ENCODE assay signal across 15 cellular contexts in genomic region chr10:62014510-62014909, GRCh38.
DNase-seq lines count a peak whose midpoint lies in the region; ATAC-seq and TF ChIP-seq lines count a peak whose summit lies in the region.
"Had no signal": no experiment of that assay in that cellular context is flagged by ENCODE, and none has a peak within 500 bp of the region (broad histone marks: within the 10 kb centered on the region; RNA-seq: fewer than 3 reads in every experiment).

No MANE protein-coding gene starts in this region.

- H3K27ac ChIP-seq in C4-2B (peak overlapping the region; percentile 58; the same call in 1 of the 2 replicates), OCI-LY1 (ENCODE audit: low read depth, low read length, poor library complexity, severe bottlenecking) (peak overlapping the region; percentile 92), aorta (ENCODE audit: low read depth in 1 of 2, low read length in 2 of 2) (no peak overlapping the region)

- peak overlapping the region in 3 of 8 donors; percentile 15 to 51 (median 27) for H3K4me3 Mint-ChIP-seq in naive B cell
- no peak overlapping the region for H3K4me3 Mint-ChIP-seq in activated T-helper 2 cell treated with anti-CD3 and anti-CD28 coated beads, Interferon-gamma antibody, Interleukin-2, Interleukin-4, amounts not matched to agents 10 μg/mL and 5 μg/mL and 100 μg/mL, durations not matched to agents 14 hours and 24 hours and 36 hours (ENCODE audit: low read depth)
- H3K4me3 Mint-ChIP-seq: CD4-positive, alpha-beta memory T cell had no signal

- H3F3A ChIP-seq in OCI-LY1 (ENCODE audit: insufficient read depth, low read length): no peaks in the 10 kb centered on the region

- no peak overlapping the region for H3K9ac ChIP-seq in OCI-LY1 (ENCODE audit: low read length)
- H3K9ac ChIP-seq: BLaER1 treated with 17β-estradiol and CSF1 and Interleukin-3, amounts not matched to agents 10 nM and 100 nM had no signal

- H3K27me3 Mint-ChIP-seq in naive B cell: no peaks in the 10 kb centered on the region
- no peaks in the 10 kb centered on the region for H3K27me3 Mint-ChIP-seq in activated T-helper 2 cell treated with anti-CD3 and anti-CD28 coated beads, Interferon-gamma antibody, Interleukin-2, Interleukin-4, amounts not matched to agents 10 μg/mL and 5 μg/mL and 100 μg/mL, durations not matched to agents 14 hours and 24 hours and 36 hours (ENCODE audit: low read depth)
- H3K27me3 Mint-ChIP-seq: CD4-positive, alpha-beta memory T cell had no signal

- H2AFZ ChIP-seq in OCI-LY1 (ENCODE audit: low read length): no peak overlapping the region

- WGBS in aorta, 2 donors: 94 to 97% methylated on average over 3 of the region's 3 CpGs

- no peaks in the 10 kb centered on the region for H3K27me3 ChIP-seq in OCI-LY1 (ENCODE audit: insufficient read depth, low read length)
- no peaks in the 10 kb centered on the region for H3K27me3 ChIP-seq in aorta (ENCODE audit: control insufficient read depth in 1 of 2, insufficient read depth in 2 of 2, low read length in 1 of 2)
- H3K27me3 ChIP-seq: BLaER1 treated with 17β-estradiol and CSF1 and Interleukin-3, amounts not matched to agents 10 nM and 100 nM had no signal

- TF ChIP-seq CTCF in C4-2B (conservative IDR thresholded peaks at IDR 0.05): no peak
- TF ChIP-seq CTCF in OCI-LY1 (IDR thresholded peaks at IDR 0.05; ENCODE audit: low read length): no peak

- H3K4me3 ChIP-seq in OCI-LY1 (ENCODE audit: low read depth, low read length, poor library complexity, severe bottlenecking) (no peak overlapping the region), aorta (ENCODE audit: low read length in 2 of 2) (no peak overlapping the region)
- H3K4me3 ChIP-seq: BLaER1 treated with 17β-estradiol and CSF1 and Interleukin-3, amounts not matched to agents 10 nM and 100 nM; HAP-1 had no signal

- H3K4me1 ChIP-seq in OCI-LY1 (ENCODE audit: insufficient read depth, low read length, severe bottlenecking) (peaks cover 73% of the 10 kb centered on the region), aorta (ENCODE audit: control insufficient read depth in 1 of 2, insufficient read depth in 2 of 2, low read length in 2 of 2) (peaks cover 4 to 12% of the 10 kb centered on the region in 2 donors)

- ATAC-seq in naive B cell (ENCODE audit: low read depth in 2 of 2): no peak
- no peak for ATAC-seq in Right ventricle myocardium inferior
- ATAC-seq in aorta (ENCODE audit: low FRiP score): no peak
- ATAC-seq: HepG2 had no signal

- peaks cover 47 to 86% (median 76%) of the 10 kb centered on the region in 3 donors for H3K4me1 Mint-ChIP-seq in naive B cell
- peaks cover 24% of the 10 kb centered on the region for H3K4me1 Mint-ChIP-seq in activated T-helper 2 cell treated with anti-CD3 and anti-CD28 coated beads, Interferon-gamma antibody, Interleukin-2, Interleukin-4, amounts not matched to agents 10 μg/mL and 5 μg/mL and 100 μg/mL, durations not matched to agents 14 hours and 24 hours and 36 hours (ENCODE audit: low read depth)

- H4K20me1 ChIP-seq in OCI-LY1 (ENCODE audit: insufficient read depth, low read length): no peaks in the 10 kb centered on the region

- peaks cover 24 to 30% of the 10 kb centered on the region in 2 donors for H3K36me3 Mint-ChIP-seq in naive B cell
- H3K36me3 Mint-ChIP-seq in activated T-helper 2 cell treated with anti-CD3 and anti-CD28 coated beads, Interferon-gamma antibody, Interleukin-2, Interleukin-4, amounts not matched to agents 10 μg/mL and 5 μg/mL and 100 μg/mL, durations not matched to agents 14 hours and 24 hours and 36 hours (ENCODE audit: low read depth): peaks cover 52% of the 10 kb centered on the region

- peak overlapping the region; percentile 39 to 99 (median 87) for H3K27ac Mint-ChIP-seq in naive B cell
- no peak overlapping the region for H3K27ac Mint-ChIP-seq in activated T-helper 2 cell treated with anti-CD3 and anti-CD28 coated beads, Interferon-gamma antibody, Interleukin-2, Interleukin-4, amounts not matched to agents 10 μg/mL and 5 μg/mL and 100 μg/mL, durations not matched to agents 14 hours and 24 hours and 36 hours

- peaks cover 16% of the 10 kb centered on the region; the same call in 1 of the 2 replicates for H3K79me2 ChIP-seq in OCI-LY1 (ENCODE audit: insufficient read depth, low read length)

- intact Hi-C loops in activated T-helper 2 cell treated with anti-CD3 and anti-CD28 coated beads, Interferon-gamma antibody, Interleukin-2, Interleukin-4, amounts not matched to agents 10 μg/mL and 5 μg/mL and 100 μg/mL, durations not matched to agents 14 hours and 24 hours and 36 hours (cut with micrococcal nuclease): no loop called here
- intact Hi-C loops in Right ventricle myocardium inferior (cut with DNase I): no loop called here
- intact Hi-C loops in aorta (cut with DNase I): loop anchor here in 1 of 2 donors (10.0 kb wide), 1 partner anchor 260 kb away; no protein-coding TSS in a partner anchor

- DNase-seq in naive B cell: no peak
- DNase-seq in stimulated activated CD4-positive, alpha-beta T cell treated with anti-CD3 and anti-CD28 coated beads, Interleukin-4, amount 100 ng/mL, for 24 hours: no peak
- DNase-seq in activated T-helper 2 cell treated with anti-CD3 and anti-CD28 coated beads, Interferon-gamma antibody, Interleukin-2, Interleukin-4, amounts not matched to agents 10 μg/mL and 5 μg/mL and 100 μg/mL, durations not matched to agents 14 hours and 24 hours and 36 hours (ENCODE audit: low spot score): no peak
- no peak for DNase-seq in Right ventricle myocardium inferior (ENCODE audit: missing footprints)
- DNase-seq in aorta: no peak
- DNase-seq: AML-193; CD4-positive, alpha-beta memory T cell; COR-L47; DND-41; GDM1 had no signal

- H3K36me3 ChIP-seq in OCI-LY1 (ENCODE audit: insufficient read depth, low read length): peaks cover 29% of the 10 kb centered on the region; the same call in 1 of the 2 replicates
- no peaks in the 10 kb centered on the region for H3K36me3 ChIP-seq in aorta (ENCODE audit: control insufficient read depth in 1 of 2, insufficient read depth in 2 of 2, low read length in 1 of 2)
- H3K36me3 ChIP-seq: HAP-1 had no signal

- H3K9me2 ChIP-seq in OCI-LY1 (ENCODE audit: low read depth, low read length): no peaks in the 10 kb centered on the region

- H3K9me3 ChIP-seq in OCI-LY1 (ENCODE audit: low read length) (no peaks in the 10 kb centered on the region), aorta (ENCODE audit: control insufficient read depth, low read length) (no peaks in the 10 kb centered on the region)
- H3K9me3 ChIP-seq: HAP-1 had no signal

- peaks cover 0 to 2% (median 0%) of the 10 kb centered on the region in 7 donors for H3K9me3 Mint-ChIP-seq in naive B cell
- H3K9me3 Mint-ChIP-seq in activated T-helper 2 cell treated with anti-CD3 and anti-CD28 coated beads, Interferon-gamma antibody, Interleukin-2, Interleukin-4, amounts not matched to agents 10 μg/mL and 5 μg/mL and 100 μg/mL, durations not matched to agents 14 hours and 24 hours and 36 hours: no peaks in the 10 kb centered on the region

- H3K4me2 ChIP-seq in OCI-LY1 (ENCODE audit: low read length): no peak overlapping the region

Comparison
In these comparisons a context has a peak if more than half of its experiments do, and no peak if none do; other contexts are left out.
1. H3K27ac ChIP-seq: peak in C4-2B (single experiment) and OCI-LY1 (single experiment); none in aorta (0 of 2).